1 cellular context compared by ENCODE assay signal in genomic region chr1:53197301-53198205, GRCh38.
A peak's percentile ranks its signal among the peaks of the same experiment; 100 is the strongest.
TF ChIP-seq lines count a peak whose summit lies in the region.

No MANE protein-coding gene starts in this region.

TF ChIP-seq in H1, 55 proteins besides CTCF, POLR2A, EP300 and RAD21:
- peak; percentile 22 for TF ChIP-seq KDM4A (IDR thresholded peaks at IDR 0.05; ENCODE audit: low read depth, low read length, severe bottlenecking)
- TF ChIP-seq POLR2AphosphoS5 (IDR thresholded peaks at IDR 0.05; ENCODE audit: low read depth, low read length): no peak
TF ChIP-seq in H1: peak in this region for 1.
